ENCODE assay signal across 1 cellular context in the genomic region with DNA sequence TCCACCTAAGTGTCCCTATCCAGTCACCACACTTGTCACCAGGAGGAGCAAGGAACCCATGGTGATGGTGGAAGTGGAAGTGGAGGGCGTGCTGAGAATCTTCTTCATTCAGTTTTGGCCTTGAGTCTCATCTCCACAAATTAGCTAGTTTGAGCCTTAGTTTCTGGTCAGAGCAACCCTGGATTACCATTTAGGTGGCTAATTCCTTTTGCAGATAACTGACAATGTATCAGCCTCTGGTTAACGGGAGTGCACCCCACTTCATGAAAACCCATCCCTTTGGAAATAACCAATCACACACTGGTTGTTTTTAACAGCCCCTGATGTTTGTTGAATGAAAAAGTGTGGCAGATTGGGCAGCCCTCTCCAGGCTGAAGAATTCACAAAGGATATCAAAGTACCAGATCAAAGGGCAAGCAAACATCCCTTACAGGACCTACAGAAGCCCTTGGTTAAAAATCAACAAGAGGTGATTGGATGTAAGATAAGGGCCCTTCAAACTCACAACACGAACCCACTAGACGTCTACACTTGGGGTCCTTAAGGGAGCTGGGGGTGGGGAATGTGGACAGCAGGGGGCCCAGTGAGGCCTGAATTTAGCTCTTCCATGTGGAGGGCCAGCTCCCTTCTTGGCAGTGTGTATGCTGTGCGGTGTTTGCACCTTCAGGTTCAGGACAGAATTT.
TF ChIP-seq lines count a peak whose summit lies in the region.

No MANE protein-coding gene starts in this region.

TF ChIP-seq in HepG2, 621 proteins besides CTCF, POLR2A, EP300 and RAD21 (continued from another document and continues in another):
- TF ChIP-seq, protein P1, sequence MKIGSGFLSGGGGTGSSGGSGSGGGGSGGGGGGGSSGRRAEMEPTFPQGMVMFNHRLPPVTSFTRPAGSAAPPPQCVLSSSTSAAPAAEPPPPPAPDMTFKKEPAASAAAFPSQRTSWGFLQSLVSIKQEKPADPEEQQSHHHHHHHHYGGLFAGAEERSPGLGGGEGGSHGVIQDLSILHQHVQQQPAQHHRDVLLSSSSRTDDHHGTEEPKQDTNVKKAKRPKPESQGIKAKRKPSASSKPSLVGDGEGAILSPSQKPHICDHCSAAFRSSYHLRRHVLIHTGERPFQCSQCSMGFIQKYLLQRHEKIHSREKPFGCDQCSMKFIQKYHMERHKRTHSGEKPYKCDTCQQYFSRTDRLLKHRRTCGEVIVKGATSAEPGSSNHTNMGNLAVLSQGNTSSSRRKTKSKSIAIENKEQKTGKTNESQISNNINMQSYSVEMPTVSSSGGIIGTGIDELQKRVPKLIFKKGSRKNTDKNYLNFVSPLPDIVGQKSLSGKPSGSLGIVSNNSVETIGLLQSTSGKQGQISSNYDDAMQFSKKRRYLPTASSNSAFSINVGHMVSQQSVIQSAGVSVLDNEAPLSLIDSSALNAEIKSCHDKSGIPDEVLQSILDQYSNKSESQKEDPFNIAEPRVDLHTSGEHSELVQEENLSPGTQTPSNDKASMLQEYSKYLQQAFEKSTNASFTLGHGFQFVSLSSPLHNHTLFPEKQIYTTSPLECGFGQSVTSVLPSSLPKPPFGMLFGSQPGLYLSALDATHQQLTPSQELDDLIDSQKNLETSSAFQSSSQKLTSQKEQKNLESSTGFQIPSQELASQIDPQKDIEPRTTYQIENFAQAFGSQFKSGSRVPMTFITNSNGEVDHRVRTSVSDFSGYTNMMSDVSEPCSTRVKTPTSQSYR (CRISPR knock-in tag; IDR thresholded peaks at IDR 0.05; ENCODE audit: borderline replicate concordance) = peak; percentile 53; the same call in 1 of the 2 replicates
- TF ChIP-seq, protein P2, sequence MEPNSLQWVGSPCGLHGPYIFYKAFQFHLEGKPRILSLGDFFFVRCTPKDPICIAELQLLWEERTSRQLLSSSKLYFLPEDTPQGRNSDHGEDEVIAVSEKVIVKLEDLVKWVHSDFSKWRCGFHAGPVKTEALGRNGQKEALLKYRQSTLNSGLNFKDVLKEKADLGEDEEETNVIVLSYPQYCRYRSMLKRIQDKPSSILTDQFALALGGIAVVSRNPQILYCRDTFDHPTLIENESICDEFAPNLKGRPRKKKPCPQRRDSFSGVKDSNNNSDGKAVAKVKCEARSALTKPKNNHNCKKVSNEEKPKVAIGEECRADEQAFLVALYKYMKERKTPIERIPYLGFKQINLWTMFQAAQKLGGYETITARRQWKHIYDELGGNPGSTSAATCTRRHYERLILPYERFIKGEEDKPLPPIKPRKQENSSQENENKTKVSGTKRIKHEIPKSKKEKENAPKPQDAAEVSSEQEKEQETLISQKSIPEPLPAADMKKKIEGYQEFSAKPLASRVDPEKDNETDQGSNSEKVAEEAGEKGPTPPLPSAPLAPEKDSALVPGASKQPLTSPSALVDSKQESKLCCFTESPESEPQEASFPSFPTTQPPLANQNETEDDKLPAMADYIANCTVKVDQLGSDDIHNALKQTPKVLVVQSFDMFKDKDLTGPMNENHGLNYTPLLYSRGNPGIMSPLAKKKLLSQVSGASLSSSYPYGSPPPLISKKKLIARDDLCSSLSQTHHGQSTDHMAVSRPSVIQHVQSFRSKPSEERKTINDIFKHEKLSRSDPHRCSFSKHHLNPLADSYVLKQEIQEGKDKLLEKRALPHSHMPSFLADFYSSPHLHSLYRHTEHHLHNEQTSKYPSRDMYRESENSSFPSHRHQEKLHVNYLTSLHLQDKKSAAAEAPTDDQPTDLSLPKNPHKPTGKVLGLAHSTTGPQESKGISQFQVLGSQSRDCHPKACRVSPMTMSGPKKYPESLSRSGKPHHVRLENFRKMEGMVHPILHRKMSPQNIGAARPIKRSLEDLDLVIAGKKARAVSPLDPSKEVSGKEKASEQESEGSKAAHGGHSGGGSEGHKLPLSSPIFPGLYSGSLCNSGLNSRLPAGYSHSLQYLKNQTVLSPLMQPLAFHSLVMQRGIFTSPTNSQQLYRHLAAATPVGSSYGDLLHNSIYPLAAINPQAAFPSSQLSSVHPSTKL (CRISPR knock-in tag; IDR thresholded peaks at IDR 0.05) = peak; percentile 72
- peak; percentile 66; the same call in 1 of the 2 replicates for TF ChIP-seq ZNF264 (CRISPR knock-in tag; IDR thresholded peaks at IDR 0.05)
- TF ChIP-seq ZNF547 (CRISPR knock-in tag; IDR thresholded peaks at IDR 0.05) = no peak
- no peak for TF ChIP-seq SOX6 (IDR thresholded peaks at IDR 0.05)
- peak; percentile 73 for TF ChIP-seq SOX6 (CRISPR knock-in tag; IDR thresholded peaks at IDR 0.05)
- TF ChIP-seq, protein P3, sequence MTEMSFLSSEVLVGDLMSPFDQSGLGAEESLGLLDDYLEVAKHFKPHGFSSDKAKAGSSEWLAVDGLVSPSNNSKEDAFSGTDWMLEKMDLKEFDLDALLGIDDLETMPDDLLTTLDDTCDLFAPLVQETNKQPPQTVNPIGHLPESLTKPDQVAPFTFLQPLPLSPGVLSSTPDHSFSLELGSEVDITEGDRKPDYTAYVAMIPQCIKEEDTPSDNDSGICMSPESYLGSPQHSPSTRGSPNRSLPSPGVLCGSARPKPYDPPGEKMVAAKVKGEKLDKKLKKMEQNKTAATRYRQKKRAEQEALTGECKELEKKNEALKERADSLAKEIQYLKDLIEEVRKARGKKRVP (CRISPR knock-in tag; IDR thresholded peaks at IDR 0.05) = no peak
- TF ChIP-seq, protein P4, sequence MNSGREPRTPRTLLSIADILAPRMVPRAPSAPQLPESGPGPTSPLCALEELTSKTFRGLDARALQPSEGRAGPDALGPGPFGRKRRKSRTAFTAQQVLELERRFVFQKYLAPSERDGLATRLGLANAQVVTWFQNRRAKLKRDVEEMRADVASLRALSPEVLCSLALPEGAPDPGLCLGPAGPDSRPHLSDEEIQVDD (CRISPR knock-in tag; IDR thresholded peaks at IDR 0.05; ENCODE audit: borderline replicate concordance) = no peak
- TF ChIP-seq STAG1 (CRISPR knock-in tag; IDR thresholded peaks at IDR 0.05) = peak; percentile 11
- TF ChIP-seq, protein P5, sequence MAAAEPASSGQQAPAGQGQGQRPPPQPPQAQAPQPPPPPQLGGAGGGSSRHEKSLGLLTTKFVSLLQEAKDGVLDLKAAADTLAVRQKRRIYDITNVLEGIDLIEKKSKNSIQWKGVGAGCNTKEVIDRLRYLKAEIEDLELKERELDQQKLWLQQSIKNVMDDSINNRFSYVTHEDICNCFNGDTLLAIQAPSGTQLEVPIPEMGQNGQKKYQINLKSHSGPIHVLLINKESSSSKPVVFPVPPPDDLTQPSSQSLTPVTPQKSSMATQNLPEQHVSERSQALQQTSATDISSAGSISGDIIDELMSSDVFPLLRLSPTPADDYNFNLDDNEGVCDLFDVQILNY (CRISPR knock-in tag; conservative IDR thresholded peaks at IDR 0.05) = no peak
- 0 out of 2 replicates have a peak, but pooled peaks have one; percentile 29 for TF ChIP-seq POLR2G (IDR thresholded peaks at IDR 0.05; ENCODE audit: low read depth, low read length)
- TF ChIP-seq ZNF3 (CRISPR knock-in tag; IDR thresholded peaks at IDR 0.05) = peak; percentile 100
- TF ChIP-seq, protein P6, sequence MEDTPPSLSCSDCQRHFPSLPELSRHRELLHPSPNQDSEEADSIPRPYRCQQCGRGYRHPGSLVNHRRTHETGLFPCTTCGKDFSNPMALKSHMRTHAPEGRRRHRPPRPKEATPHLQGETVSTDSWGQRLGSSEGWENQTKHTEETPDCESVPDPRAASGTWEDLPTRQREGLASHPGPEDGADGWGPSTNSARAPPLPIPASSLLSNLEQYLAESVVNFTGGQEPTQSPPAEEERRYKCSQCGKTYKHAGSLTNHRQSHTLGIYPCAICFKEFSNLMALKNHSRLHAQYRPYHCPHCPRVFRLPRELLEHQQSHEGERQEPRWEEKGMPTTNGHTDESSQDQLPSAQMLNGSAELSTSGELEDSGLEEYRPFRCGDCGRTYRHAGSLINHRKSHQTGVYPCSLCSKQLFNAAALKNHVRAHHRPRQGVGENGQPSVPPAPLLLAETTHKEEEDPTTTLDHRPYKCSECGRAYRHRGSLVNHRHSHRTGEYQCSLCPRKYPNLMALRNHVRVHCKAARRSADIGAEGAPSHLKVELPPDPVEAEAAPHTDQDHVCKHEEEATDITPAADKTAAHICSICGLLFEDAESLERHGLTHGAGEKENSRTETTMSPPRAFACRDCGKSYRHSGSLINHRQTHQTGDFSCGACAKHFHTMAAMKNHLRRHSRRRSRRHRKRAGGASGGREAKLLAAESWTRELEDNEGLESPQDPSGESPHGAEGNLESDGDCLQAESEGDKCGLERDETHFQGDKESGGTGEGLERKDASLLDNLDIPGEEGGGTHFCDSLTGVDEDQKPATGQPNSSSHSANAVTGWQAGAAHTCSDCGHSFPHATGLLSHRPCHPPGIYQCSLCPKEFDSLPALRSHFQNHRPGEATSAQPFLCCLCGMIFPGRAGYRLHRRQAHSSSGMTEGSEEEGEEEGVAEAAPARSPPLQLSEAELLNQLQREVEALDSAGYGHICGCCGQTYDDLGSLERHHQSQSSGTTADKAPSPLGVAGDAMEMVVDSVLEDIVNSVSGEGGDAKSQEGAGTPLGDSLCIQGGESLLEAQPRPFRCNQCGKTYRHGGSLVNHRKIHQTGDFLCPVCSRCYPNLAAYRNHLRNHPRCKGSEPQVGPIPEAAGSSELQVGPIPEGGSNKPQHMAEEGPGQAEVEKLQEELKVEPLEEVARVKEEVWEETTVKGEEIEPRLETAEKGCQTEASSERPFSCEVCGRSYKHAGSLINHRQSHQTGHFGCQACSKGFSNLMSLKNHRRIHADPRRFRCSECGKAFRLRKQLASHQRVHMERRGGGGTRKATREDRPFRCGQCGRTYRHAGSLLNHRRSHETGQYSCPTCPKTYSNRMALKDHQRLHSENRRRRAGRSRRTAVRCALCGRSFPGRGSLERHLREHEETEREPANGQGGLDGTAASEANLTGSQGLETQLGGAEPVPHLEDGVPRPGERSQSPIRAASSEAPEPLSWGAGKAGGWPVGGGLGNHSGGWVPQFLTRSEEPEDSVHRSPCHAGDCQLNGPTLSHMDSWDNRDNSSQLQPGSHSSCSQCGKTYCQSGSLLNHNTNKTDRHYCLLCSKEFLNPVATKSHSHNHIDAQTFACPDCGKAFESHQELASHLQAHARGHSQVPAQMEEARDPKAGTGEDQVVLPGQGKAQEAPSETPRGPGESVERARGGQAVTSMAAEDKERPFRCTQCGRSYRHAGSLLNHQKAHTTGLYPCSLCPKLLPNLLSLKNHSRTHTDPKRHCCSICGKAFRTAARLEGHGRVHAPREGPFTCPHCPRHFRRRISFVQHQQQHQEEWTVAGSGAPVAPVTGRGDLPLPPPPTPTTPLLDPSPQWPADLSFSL (CRISPR knock-in tag; IDR thresholded peaks at IDR 0.05) = peak; percentile 49; the same call in 1 of the 2 replicates
- peak in 1 of 2 experiments; percentile 41; a peak in 1 of 4 replicates for TF ChIP-seq KLF16 (CRISPR knock-in tag; IDR thresholded peaks at IDR 0.05)
- no peak for TF ChIP-seq ZNF83 (CRISPR knock-in tag; IDR thresholded peaks at IDR 0.05; ENCODE audit: borderline replicate concordance)
- TF ChIP-seq, protein P7, sequence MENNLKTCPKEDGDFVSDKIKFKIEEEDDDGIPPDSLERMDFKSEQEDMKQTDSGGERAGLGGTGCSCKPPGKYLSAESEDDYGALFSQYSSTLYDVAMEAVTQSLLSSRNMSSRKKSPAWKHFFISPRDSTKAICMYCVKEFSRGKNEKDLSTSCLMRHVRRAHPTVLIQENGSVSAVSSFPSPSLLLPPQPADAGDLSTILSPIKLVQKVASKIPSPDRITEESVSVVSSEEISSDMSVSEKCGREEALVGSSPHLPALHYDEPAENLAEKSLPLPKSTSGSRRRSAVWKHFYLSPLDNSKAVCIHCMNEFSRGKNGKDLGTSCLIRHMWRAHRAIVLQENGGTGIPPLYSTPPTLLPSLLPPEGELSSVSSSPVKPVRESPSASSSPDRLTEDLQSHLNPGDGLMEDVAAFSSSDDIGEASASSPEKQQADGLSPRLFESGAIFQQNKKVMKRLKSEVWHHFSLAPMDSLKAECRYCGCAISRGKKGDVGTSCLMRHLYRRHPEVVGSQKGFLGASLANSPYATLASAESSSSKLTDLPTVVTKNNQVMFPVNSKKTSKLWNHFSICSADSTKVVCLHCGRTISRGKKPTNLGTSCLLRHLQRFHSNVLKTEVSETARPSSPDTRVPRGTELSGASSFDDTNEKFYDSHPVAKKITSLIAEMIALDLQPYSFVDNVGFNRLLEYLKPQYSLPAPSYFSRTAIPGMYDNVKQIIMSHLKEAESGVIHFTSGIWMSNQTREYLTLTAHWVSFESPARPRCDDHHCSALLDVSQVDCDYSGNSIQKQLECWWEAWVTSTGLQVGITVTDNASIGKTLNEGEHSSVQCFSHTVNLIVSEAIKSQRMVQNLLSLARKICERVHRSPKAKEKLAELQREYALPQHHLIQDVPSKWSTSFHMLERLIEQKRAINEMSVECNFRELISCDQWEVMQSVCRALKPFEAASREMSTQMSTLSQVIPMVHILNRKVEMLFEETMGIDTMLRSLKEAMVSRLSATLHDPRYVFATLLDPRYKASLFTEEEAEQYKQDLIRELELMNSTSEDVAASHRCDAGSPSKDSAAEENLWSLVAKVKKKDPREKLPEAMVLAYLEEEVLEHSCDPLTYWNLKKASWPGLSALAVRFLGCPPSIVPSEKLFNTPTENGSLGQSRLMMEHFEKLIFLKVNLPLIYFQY (CRISPR knock-in tag; IDR thresholded peaks at IDR 0.05; ENCODE audit: borderline replicate concordance) = no peak
- peak; percentile 85; the same call in 1 of the 2 replicates for TF ChIP-seq GATA4 (IDR thresholded peaks at IDR 0.05; ENCODE audit: borderline replicate concordance, low read depth)
- peak; percentile 51; the same call in 1 of the 2 replicates for TF ChIP-seq HMG20B (CRISPR knock-in tag; conservative IDR thresholded peaks at IDR 0.05)
- TF ChIP-seq, protein P8, sequence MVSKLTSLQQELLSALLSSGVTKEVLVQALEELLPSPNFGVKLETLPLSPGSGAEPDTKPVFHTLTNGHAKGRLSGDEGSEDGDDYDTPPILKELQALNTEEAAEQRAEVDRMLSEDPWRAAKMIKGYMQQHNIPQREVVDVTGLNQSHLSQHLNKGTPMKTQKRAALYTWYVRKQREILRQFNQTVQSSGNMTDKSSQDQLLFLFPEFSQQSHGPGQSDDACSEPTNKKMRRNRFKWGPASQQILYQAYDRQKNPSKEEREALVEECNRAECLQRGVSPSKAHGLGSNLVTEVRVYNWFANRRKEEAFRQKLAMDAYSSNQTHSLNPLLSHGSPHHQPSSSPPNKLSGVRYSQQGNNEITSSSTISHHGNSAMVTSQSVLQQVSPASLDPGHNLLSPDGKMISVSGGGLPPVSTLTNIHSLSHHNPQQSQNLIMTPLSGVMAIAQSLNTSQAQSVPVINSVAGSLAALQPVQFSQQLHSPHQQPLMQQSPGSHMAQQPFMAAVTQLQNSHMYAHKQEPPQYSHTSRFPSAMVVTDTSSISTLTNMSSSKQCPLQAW (CRISPR knock-in tag; IDR thresholded peaks at IDR 0.05) = peak; percentile 73; the same call in 1 of the 2 replicates
- TF ChIP-seq ASH2L (IDR thresholded peaks at IDR 0.05; ENCODE audit: insufficient read length, low read depth, low read length) = peak; percentile 52
- TF ChIP-seq FOSL2 (CRISPR knock-in tag; IDR thresholded peaks at IDR 0.05) = peak; percentile 35; the same call in 1 of the 2 replicates
- TF ChIP-seq TCF7L2 (IDR thresholded peaks at IDR 0.05; ENCODE audit: low read depth, low read length) = 0 out of 2 replicates have a peak, but pooled peaks have one; percentile 35
- peak; percentile 51 for TF ChIP-seq ZFY (CRISPR knock-in tag; IDR thresholded peaks at IDR 0.05)
- TF ChIP-seq, protein P9, sequence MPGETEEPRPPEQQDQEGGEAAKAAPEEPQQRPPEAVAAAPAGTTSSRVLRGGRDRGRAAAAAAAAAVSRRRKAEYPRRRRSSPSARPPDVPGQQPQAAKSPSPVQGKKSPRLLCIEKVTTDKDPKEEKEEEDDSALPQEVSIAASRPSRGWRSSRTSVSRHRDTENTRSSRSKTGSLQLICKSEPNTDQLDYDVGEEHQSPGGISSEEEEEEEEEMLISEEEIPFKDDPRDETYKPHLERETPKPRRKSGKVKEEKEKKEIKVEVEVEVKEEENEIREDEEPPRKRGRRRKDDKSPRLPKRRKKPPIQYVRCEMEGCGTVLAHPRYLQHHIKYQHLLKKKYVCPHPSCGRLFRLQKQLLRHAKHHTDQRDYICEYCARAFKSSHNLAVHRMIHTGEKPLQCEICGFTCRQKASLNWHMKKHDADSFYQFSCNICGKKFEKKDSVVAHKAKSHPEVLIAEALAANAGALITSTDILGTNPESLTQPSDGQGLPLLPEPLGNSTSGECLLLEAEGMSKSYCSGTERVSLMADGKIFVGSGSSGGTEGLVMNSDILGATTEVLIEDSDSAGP (CRISPR knock-in tag; IDR thresholded peaks at IDR 0.05; ENCODE audit: borderline replicate concordance) = no peak
- TF ChIP-seq FOXA3 (CRISPR knock-in tag; IDR thresholded peaks at IDR 0.05) = peak; percentile 93
